20 cellular contexts compared by ENCODE assay signal in genomic region chr15:89648106-89649012, GRCh38. TPM values are rescaled to one million over a fixed set of nuclear protein-coding genes. Genes with fewer than 3 reads are reported as not detected.
"Had no signal": no experiment of that assay in that cellular context is flagged by ENCODE, and none has a peak within 500 bp of the region (broad histone marks: within the 10 kb centered on the region; RNA-seq: fewer than 3 reads in every experiment).

No MANE protein-coding gene starts in this region.

- H3K4me3 ChIP-seq: coronary artery, lung, upper lobe of left lung had no signal

- H3K36me3 ChIP-seq: upper lobe of left lung had no signal

- DNase-seq: activated CD4-positive, alpha-beta T cell treated with anti-CD3 and anti-CD28 coated beads for 1 hour; activated CD4-positive, alpha-beta T cell treated with anti-CD3 and anti-CD28 coated beads, Interleukin-2, amount 50 U/mL, for 4 hours; activated naive CD4-positive, alpha-beta T cell treated with anti-CD3 and anti-CD28 coated beads for 36 hours; activated T-cell treated with anti-CD3 and anti-CD28 coated beads for 4 hours; anterior cingulate cortex; islet precursor cell; midbrain; stimulated activated naive CD4-positive, alpha-beta T cell; substantia nigra; T1000 had no signal

- ATAC-seq: activated T-helper 17 cell treated with anti-CD3 and anti-CD28 coated beads, Interleukin-2, amount 50 U/mL, for 72 hours had no signal

- H3K4me1 Mint-ChIP-seq: activated T-helper 17 cell treated with anti-CD3 and anti-CD28 coated beads, Interleukin-2, amount 50 U/mL, for 72 hours had no signal

- H3K9me3 ChIP-seq: upper lobe of left lung had no signal

- H3K9me3 Mint-ChIP-seq: activated naive CD4-positive, alpha-beta T cell treated with anti-CD3 and anti-CD28 coated beads for 36 hours; activated T-helper 17 cell treated with anti-CD3 and anti-CD28 coated beads, Interleukin-2, amount 50 U/mL, for 72 hours; brain; central memory CD8-positive, alpha-beta T cell; nephron had no signal

- H3K27ac ChIP-seq: coronary artery, upper lobe of left lung had no signal

- FAIRE-seq: endometrium, frontal cortex had no signal

- H3K4me3 Mint-ChIP-seq: activated naive CD4-positive, alpha-beta T cell treated with anti-CD3 and anti-CD28 coated beads for 36 hours; activated T-helper 17 cell treated with anti-CD3 and anti-CD28 coated beads, Interleukin-2, amount 50 U/mL, for 72 hours; brain; central memory CD8-positive, alpha-beta T cell; nephron had no signal

- H3K27me3 Mint-ChIP-seq: brain had no signal

- H3K27ac Mint-ChIP-seq: activated naive CD4-positive, alpha-beta T cell treated with anti-CD3 and anti-CD28 coated beads for 36 hours; activated T-helper 17 cell treated with anti-CD3 and anti-CD28 coated beads, Interleukin-2, amount 50 U/mL, for 72 hours; brain; nephron had no signal

- H3K27me3 ChIP-seq: upper lobe of left lung had no signal

RNA-seq across cellular contexts. Expression of gene PLIN1, which starts 30.8 kb away (rescaled TPM):
- total RNA-seq: T-helper 1 cell treated with Interleukin-12 subunit alpha and Interleukin-12 subunit beta and Interleukin-4 antibody, amounts not matched to agents 30 ng/mL and 1 ng/mL, for 36 hours had no signal

RNA-seq across cellular contexts. Expression of gene WDR93, which starts 42.3 kb away (rescaled TPM):
- total RNA-seq: activated naive CD4-positive, alpha-beta T cell treated with anti-CD3 and anti-CD28 coated beads for 36 hours; T-helper 1 cell treated with Interleukin-12 subunit alpha and Interleukin-12 subunit beta and Interleukin-4 antibody, amounts not matched to agents 30 ng/mL and 1 ng/mL, for 36 hours had no signal
